In genomic region chr13:21326155-21327030, GRCh38 we compare ENCODE assay signal across 8 cellular contexts.
DNase-seq lines count a peak whose midpoint lies in the region; ATAC-seq and TF ChIP-seq lines count a peak whose summit lies in the region.

No MANE protein-coding gene starts in this region.

- H3K27ac Mint-ChIP-seq in chondrocyte (ENCODE audit: unreplicated experiment), result no peak overlapping the region
- H3K27ac Mint-ChIP-seq in stimulated activated memory B cell treated with anti-CD40 and anti-IgM and Interleukin-4, amounts not matched to agents 10 μg/mL and 1 μg/mL and 100 μg/mL, for 72 hours, result peak overlapping the region; percentile 13

- H3K4me3 Mint-ChIP-seq in chondrocyte (ENCODE audit: unreplicated experiment), result peak overlapping the region; percentile 76
- peak overlapping the region; percentile 81 for H3K4me3 Mint-ChIP-seq in stimulated activated memory B cell treated with anti-CD40 and anti-IgM and Interleukin-4, amounts not matched to agents 10 μg/mL and 1 μg/mL and 100 μg/mL, for 72 hours

- no peaks in the 10 kb centered on the region for H3K36me3 ChIP-seq in HUES48 (ENCODE audit: control insufficient read depth, insufficient read depth, low read length)
- no peaks in the 10 kb centered on the region for H3K36me3 ChIP-seq in kidney epithelial cell (ENCODE audit: control insufficient read depth, insufficient read depth, low read length)

- H3K9me3 ChIP-seq in HUES48 (ENCODE audit: control insufficient read depth, insufficient read depth, low read length), result no peaks in the 10 kb centered on the region

- H3K9ac ChIP-seq in HUES48 (ENCODE audit: low read depth, low read length), result peak overlapping the region; percentile 75

- ATAC-seq in stimulated activated memory B cell treated with anti-CD40 and anti-IgM and Interleukin-4, amounts not matched to agents 10 μg/mL and 1 μg/mL and 100 μg/mL, for 72 hours, result peak; percentile 69
- no peak for ATAC-seq in GM18909 (IDR thresholded peaks at IDR 0.05; ENCODE audit: poor library complexity, unreplicated experiment)

- H3K4me3 ChIP-seq in HUES48 (ENCODE audit: low read depth, low read length) (peak overlapping the region; percentile 65), kidney epithelial cell (ENCODE audit: low read depth, low read length) (peak overlapping the region; percentile 49)

- DNase-seq in AG08395 (ENCODE audit: low spot score) (peak; percentile 77), chondrocyte (ENCODE audit: low spot score) (no peak), kidney epithelial cell (ENCODE audit: low read depth) (no peak), MV-4-11 (lab: John Stamatoyannopoulos, UW) (no peak), COR-L47 (lab: John Stamatoyannopoulos, UW) (no peak)

- no peaks in the 10 kb centered on the region for H3K9me3 Mint-ChIP-seq in chondrocyte (ENCODE audit: low read depth)
- H3K9me3 Mint-ChIP-seq in stimulated activated memory B cell treated with anti-CD40 and anti-IgM and Interleukin-4, amounts not matched to agents 10 μg/mL and 1 μg/mL and 100 μg/mL, for 72 hours, result no peaks in the 10 kb centered on the region

- H3K27me3 Mint-ChIP-seq in chondrocyte (ENCODE audit: low read depth), result no peaks in the 10 kb centered on the region
- H3K27me3 Mint-ChIP-seq in stimulated activated memory B cell treated with anti-CD40 and anti-IgM and Interleukin-4, amounts not matched to agents 10 μg/mL and 1 μg/mL and 100 μg/mL, for 72 hours, result no peaks in the 10 kb centered on the region

- TF ChIP-seq CTCF in chondrocyte (IDR thresholded peaks at IDR 0.05), result peak; percentile 14
- TF ChIP-seq CTCF in kidney epithelial cell (IDR thresholded peaks at IDR 0.05; ENCODE audit: insufficient read depth, low read length, poor library complexity, severe bottlenecking), result no peak

- H3K27me3 ChIP-seq in HUES48 (ENCODE audit: control insufficient read depth, insufficient read depth, low read length) (peaks cover 10% of the 10 kb centered on the region), kidney epithelial cell (ENCODE audit: control insufficient read depth, insufficient read depth, low read length) (no peaks in the 10 kb centered on the region)

- H3K27ac ChIP-seq in HUES48 (ENCODE audit: low read depth, low read length), result peak overlapping the region; percentile 89

- peaks cover 29% of the 10 kb centered on the region for H3K4me1 ChIP-seq in HUES48 (ENCODE audit: control insufficient read depth, insufficient read depth, low read length)

- H3K4me1 Mint-ChIP-seq in chondrocyte (ENCODE audit: low read depth), result peaks cover 29% of the 10 kb centered on the region
- peaks cover 57% of the 10 kb centered on the region for H3K4me1 Mint-ChIP-seq in stimulated activated memory B cell treated with anti-CD40 and anti-IgM and Interleukin-4, amounts not matched to agents 10 μg/mL and 1 μg/mL and 100 μg/mL, for 72 hours

- H3K36me3 Mint-ChIP-seq in chondrocyte (ENCODE audit: low read depth), result no peaks in the 10 kb centered on the region
- peaks cover 5% of the 10 kb centered on the region for H3K36me3 Mint-ChIP-seq in stimulated activated memory B cell treated with anti-CD40 and anti-IgM and Interleukin-4, amounts not matched to agents 10 μg/mL and 1 μg/mL and 100 μg/mL, for 72 hours
